Comparison of ENCODE assay signal across 19 cellular contexts in the genomic region with DNA sequence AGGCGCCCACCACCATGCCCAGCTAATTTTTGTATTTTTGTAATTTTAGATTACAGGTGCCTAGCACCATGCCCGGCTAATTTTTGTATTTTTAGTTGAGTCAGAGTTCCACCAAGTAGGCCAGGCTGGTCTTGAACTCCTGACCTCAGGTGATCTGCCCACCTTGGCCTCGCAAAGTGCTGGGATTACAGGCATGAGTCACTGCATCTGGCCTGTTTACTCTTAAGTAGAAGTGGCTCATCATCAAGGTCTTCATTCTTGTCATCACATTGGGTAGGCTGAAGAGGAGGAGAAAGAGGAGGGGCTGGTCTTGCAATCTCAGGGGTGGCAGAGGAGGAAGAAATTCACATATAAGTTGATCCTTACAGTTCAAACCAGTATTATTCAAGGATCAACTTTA.
DNase-seq lines count a peak whose midpoint lies in the region; ATAC-seq, FAIRE-seq and TF ChIP-seq lines count a peak whose summit lies in the region.
"Had no signal": no experiment of that assay in that cellular context is flagged by ENCODE, and none has a peak within 500 bp of the region (broad histone marks: within the 10 kb centered on the region; RNA-seq: fewer than 3 reads in every experiment).

No MANE protein-coding gene starts in this region.

- H3K9me3 Mint-ChIP-seq in activated T-cell treated with anti-CD3 and anti-CD28 coated beads, Interleukin-2, amount 50 U/mL, for 24 hours = peaks cover 12% of the 10 kb centered on the region
- peaks cover 5% of the 10 kb centered on the region for H3K9me3 Mint-ChIP-seq in activated naive CD8-positive, alpha-beta T cell (ENCODE audit: low read depth)
- peaks cover 7% of the 10 kb centered on the region for H3K9me3 Mint-ChIP-seq in natural killer cell treated with Interleukin-12 subunit alpha and Interleukin-12 subunit beta and Interleukin-15 and Interleukin-18, amount 100 ng/mL, for 72 hours

- peaks cover 8% of the 10 kb centered on the region for H3K36me3 Mint-ChIP-seq in activated T-cell treated with anti-CD3 and anti-CD28 coated beads, Interleukin-2, amount 50 U/mL, for 24 hours (ENCODE audit: low read depth)
- peaks cover 8% of the 10 kb centered on the region for H3K36me3 Mint-ChIP-seq in activated naive CD8-positive, alpha-beta T cell
- H3K36me3 Mint-ChIP-seq in natural killer cell treated with Interleukin-12 subunit alpha and Interleukin-12 subunit beta and Interleukin-15 and Interleukin-18, amount 100 ng/mL, for 72 hours = peaks cover 11% of the 10 kb centered on the region

- no peak for TF ChIP-seq CTCF in pancreas (IDR thresholded peaks at IDR 0.05)
- TF ChIP-seq CTCF in kidney (IDR thresholded peaks at IDR 0.05; ENCODE audit: borderline replicate concordance, extremely low read depth, insufficient read depth) = no peak

- FAIRE-seq in pancreas (lab: Jason Lieb, UNC) = no peak
- no peak for FAIRE-seq in kidney (lab: Jason Lieb, UNC)
- FAIRE-seq: frontal cortex, GM12878 had no signal

- DNase-seq in activated T-cell treated with anti-CD3 and anti-CD28 coated beads, Interleukin-2, amount 50 U/mL, for 24 hours = peak; percentile 48
- DNase-seq in activated T-cell treated with anti-CD3 and anti-CD28 coated beads for 4 hours = no peak
- peak; percentile 45 for DNase-seq in LHCN-M2 (ENCODE audit: low read depth)
- DNase-seq in natural killer cell treated with Interleukin-12 subunit alpha and Interleukin-12 subunit beta and Interleukin-15 and Interleukin-18, amount 100 ng/mL, for 72 hours (ENCODE audit: low spot score) = no peak
- no peak for DNase-seq in activated gamma-delta T cell treated with Interleukin-2 at 50 U/mL for 16 hours
- no peak for DNase-seq in pancreas
- no peak for DNase-seq in kidney
- DNase-seq: activated CD4-positive, CD25-positive, alpha-beta regulatory T cell; aorta; DMS79 treated with DMSO at 0.1 percent for 48 hours; effector CD8-positive, alpha-beta T cell; midbrain; NCI-H1105 treated with DMSO at 0.1 percent for 48 hours; posterior cingulate gyrus; upper lobe of left lung had no signal

- intact Hi-C loops in pancreas (cut with DNase I) = no loop called here
- intact Hi-C loops in kidney (cut with DNase I) = no loop called here

- no peaks in the 10 kb centered on the region for H3K4me1 ChIP-seq in pancreas
- H3K4me1 ChIP-seq in kidney (ENCODE audit: control insufficient read depth in 1 of 2, insufficient read depth in 1 of 2, low read depth in 1 of 2, low read length in 2 of 2) = no peaks in the 10 kb centered on the region

- ATAC-seq in natural killer cell treated with Interleukin-12 subunit alpha and Interleukin-12 subunit beta and Interleukin-15 and Interleukin-18, amount 100 ng/mL, for 72 hours = no peak
- ATAC-seq in pancreas = no peak
- ATAC-seq: GM12878 had no signal

- H3K4me1 Mint-ChIP-seq in activated T-cell treated with anti-CD3 and anti-CD28 coated beads, Interleukin-2, amount 50 U/mL, for 24 hours (ENCODE audit: low read depth) = peaks cover 79% of the 10 kb centered on the region
- peaks cover 76% of the 10 kb centered on the region for H3K4me1 Mint-ChIP-seq in activated naive CD8-positive, alpha-beta T cell (ENCODE audit: low read depth)
- peaks cover 40 to 45% of the 10 kb centered on the region in 2 donors for H3K4me1 Mint-ChIP-seq in natural killer cell treated with Interleukin-12 subunit alpha and Interleukin-12 subunit beta and Interleukin-15 and Interleukin-18, amount 100 ng/mL, for 72 hours (ENCODE audit: low read depth in 2 of 2)

- H3K27me3 Mint-ChIP-seq in activated T-cell treated with anti-CD3 and anti-CD28 coated beads, Interleukin-2, amount 50 U/mL, for 24 hours = no peaks in the 10 kb centered on the region
- H3K27me3 Mint-ChIP-seq in activated naive CD8-positive, alpha-beta T cell = no peaks in the 10 kb centered on the region
- H3K27me3 Mint-ChIP-seq in natural killer cell treated with Interleukin-12 subunit alpha and Interleukin-12 subunit beta and Interleukin-15 and Interleukin-18, amount 100 ng/mL, for 72 hours = peaks cover 0 to 4% of the 10 kb centered on the region in 2 donors

- H3K36me3 ChIP-seq in pancreas (no peaks in the 10 kb centered on the region), kidney (ENCODE audit: control insufficient read depth in 1 of 2, insufficient read depth in 2 of 2, low read length in 2 of 2) (no peaks in the 10 kb centered on the region)
- H3K36me3 ChIP-seq: upper lobe of left lung had no signal

- H3K4me3 Mint-ChIP-seq in activated T-cell treated with anti-CD3 and anti-CD28 coated beads, Interleukin-2, amount 50 U/mL, for 24 hours = no peak overlapping the region
- no peak overlapping the region for H3K4me3 Mint-ChIP-seq in activated naive CD8-positive, alpha-beta T cell
- no peak overlapping the region for H3K4me3 Mint-ChIP-seq in natural killer cell treated with Interleukin-12 subunit alpha and Interleukin-12 subunit beta and Interleukin-15 and Interleukin-18, amount 100 ng/mL, for 72 hours

- H3K9me3 ChIP-seq in pancreas (no peaks in the 10 kb centered on the region), kidney (ENCODE audit: control insufficient read depth in 1 of 2, low read length in 2 of 2) (no peaks in the 10 kb centered on the region)
- H3K9me3 ChIP-seq: upper lobe of left lung had no signal

- H3K27ac ChIP-seq in pancreas (no peak overlapping the region), kidney (ENCODE audit: low read depth in 2 of 2, low read length in 2 of 2) (no peak overlapping the region)
- H3K27ac ChIP-seq: SK-N-MC, upper lobe of left lung had no signal

- no peak overlapping the region for H3K4me3 ChIP-seq in pancreas
- H3K4me3 ChIP-seq in kidney (ENCODE audit: low read length in 2 of 2) = no peak overlapping the region
- H3K4me3 ChIP-seq: GM12878, SK-N-MC, upper lobe of left lung had no signal

- peak overlapping the region; percentile 1 for H3K27ac Mint-ChIP-seq in activated T-cell treated with anti-CD3 and anti-CD28 coated beads, Interleukin-2, amount 50 U/mL, for 24 hours
- peak overlapping the region; percentile 25 for H3K27ac Mint-ChIP-seq in activated naive CD8-positive, alpha-beta T cell
- peak overlapping the region; percentile 6 to 25 for H3K27ac Mint-ChIP-seq in natural killer cell treated with Interleukin-12 subunit alpha and Interleukin-12 subunit beta and Interleukin-15 and Interleukin-18, amount 100 ng/mL, for 72 hours

- H3K9ac ChIP-seq in kidney (ENCODE audit: low read length in 2 of 2) = no peak overlapping the region

- H3K27me3 ChIP-seq in pancreas = no peaks in the 10 kb centered on the region
- H3K27me3 ChIP-seq: upper lobe of left lung had no signal

- WGBS in pancreas, 2 donors = 78 to 91% methylated on average over 3 of the region's 3 CpGs

Comparison
In these comparisons a context has a peak if more than half of its experiments do, and no peak if none do; other contexts are left out.
1. DNase-seq: peak in activated T-cell treated with anti-CD3 and anti-CD28 coated beads, Interleukin-2, amount 50 U/mL, for 24 hours (single experiment) and LHCN-M2 (single experiment); none in activated T-cell treated with anti-CD3 and anti-CD28 coated beads for 4 hours (single experiment), natural killer cell treated with Interleukin-12 subunit alpha and Interleukin-12 subunit beta and Interleukin-15 and Interleukin-18, amount 100 ng/mL, for 72 hours (single experiment), activated gamma-delta T cell treated with Interleukin-2 at 50 U/mL for 16 hours (single experiment), pancreas (0 of 6) and kidney (single experiment).
2. Peak in every context shown above with its lines, with median percentiles within 50 percentile points of each other: H3K27ac Mint-ChIP-seq.